Comparison of ENCODE assay signal across 18 cellular contexts in the genomic region with DNA sequence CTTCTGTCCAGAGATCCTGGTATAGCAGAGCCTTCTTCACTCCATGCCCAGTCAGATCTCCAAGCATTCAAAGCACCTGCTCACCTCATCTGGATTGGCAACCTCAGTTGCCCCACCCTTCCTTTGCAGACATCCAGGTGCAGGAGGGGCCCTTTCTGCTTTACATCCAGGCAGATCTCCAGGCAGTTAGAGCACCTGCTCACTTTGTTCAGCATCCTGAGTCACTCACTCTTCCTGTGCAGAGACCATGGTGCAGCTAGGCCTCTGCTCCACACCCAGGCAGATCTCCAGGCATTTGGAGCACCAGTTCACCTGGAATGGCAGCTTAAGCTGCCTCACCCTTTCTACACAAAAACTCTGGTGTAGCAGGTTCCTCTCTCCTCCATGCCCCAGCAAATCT.
DNase-seq lines count a peak whose midpoint lies in the region; ATAC-seq and TF ChIP-seq lines count a peak whose summit lies in the region.
"Had no signal": no experiment of that assay in that cellular context is flagged by ENCODE, and none has a peak within 500 bp of the region (broad histone marks: within the 10 kb centered on the region; RNA-seq: fewer than 3 reads in every experiment).

No MANE protein-coding gene starts in this region.

- no peak overlapping the region for H2AFZ ChIP-seq in SU-DHL-6 (ENCODE audit: low read depth, low read length, severe bottlenecking)

- peaks cover 3% of the 10 kb centered on the region; the same call in 1 of the 2 replicates for H3K9me3 ChIP-seq in SU-DHL-6 (ENCODE audit: insufficient read depth, low read length)
- H3K9me3 ChIP-seq in mucosa of descending colon = no peaks in the 10 kb centered on the region
- no peaks in the 10 kb centered on the region for H3K9me3 ChIP-seq in right atrium auricular region
- H3K9me3 ChIP-seq: suprapubic skin had no signal

- H3K4me1 ChIP-seq in mucosa of descending colon (ENCODE audit: low read depth) = no peaks in the 10 kb centered on the region
- no peaks in the 10 kb centered on the region for H3K4me1 ChIP-seq in right atrium auricular region
- H3K4me1 ChIP-seq: suprapubic skin had no signal

- no peak overlapping the region for H3K4me3 ChIP-seq in SU-DHL-6 (ENCODE audit: insufficient read depth, low read length, poor library complexity, severe bottlenecking)
- H3K4me3 ChIP-seq in mucosa of descending colon = no peak overlapping the region
- no peak overlapping the region for H3K4me3 ChIP-seq in right atrium auricular region
- H3K4me3 ChIP-seq: suprapubic skin had no signal

- H3K4me1 Mint-ChIP-seq in IgD-negative memory B cell = peaks cover 52 to 54% (median 53%) of the 10 kb centered on the region in 3 donors
- H3K4me1 Mint-ChIP-seq: activated naive CD8-positive, alpha-beta T cell treated with anti-CD3 and anti-CD28 coated beads for 36 hours; T-helper 17 cell had no signal

- no peaks in the 10 kb centered on the region for H3K9me2 ChIP-seq in SU-DHL-6 (replicated peaks; ENCODE audit: insufficient read depth, low read length)

- H3F3A ChIP-seq in SU-DHL-6 (ENCODE audit: insufficient read depth) = peaks cover 45% of the 10 kb centered on the region

- H3K27ac Mint-ChIP-seq in IgD-negative memory B cell = peak overlapping the region in 2 of 3 donors; percentile 8 to 74
- H3K27ac Mint-ChIP-seq: activated naive CD8-positive, alpha-beta T cell treated with anti-CD3 and anti-CD28 coated beads for 36 hours; T-helper 17 cell had no signal

- peaks cover 0 to 2% (median 0%) of the 10 kb centered on the region in 3 donors for H3K9me3 Mint-ChIP-seq in IgD-negative memory B cell

- H3K36me3 Mint-ChIP-seq in IgD-negative memory B cell = peaks cover 25% of the 10 kb centered on the region
- H3K36me3 Mint-ChIP-seq: activated naive CD8-positive, alpha-beta T cell treated with anti-CD3 and anti-CD28 coated beads for 36 hours had no signal

- H3K36me3 ChIP-seq in SU-DHL-6 (ENCODE audit: low read length) (peaks cover 62% of the 10 kb centered on the region), mucosa of descending colon (ENCODE audit: low read depth) (no peaks in the 10 kb centered on the region), right atrium auricular region (no peaks in the 10 kb centered on the region)
- H3K36me3 ChIP-seq: suprapubic skin had no signal

- H4K20me1 ChIP-seq in SU-DHL-6 (ENCODE audit: low read depth, low read length) = no peaks in the 10 kb centered on the region; the same call in 1 of the 2 replicates

- peak overlapping the region in 2 of 4 donors; percentile 47 to 68 for H3K4me3 Mint-ChIP-seq in IgD-negative memory B cell
- H3K4me3 Mint-ChIP-seq: activated naive CD8-positive, alpha-beta T cell treated with anti-CD3 and anti-CD28 coated beads for 36 hours; neural crest cell; T-helper 17 cell had no signal

- peak; percentile 88 for DNase-seq in DMS53 treated with DMSO at 0.1 percent for 48 hours (lab: John Stamatoyannopoulos, UW; ENCODE audit: unreplicated experiment)
- DNase-seq in mucosa of descending colon = no peak
- DNase-seq in right atrium auricular region (ENCODE audit: low spot score) = no peak
- no peak for DNase-seq in HUDEP-2 (lab: John Stamatoyannopoulos, UW; ENCODE audit: unreplicated experiment in 76 of 76)
- DNase-seq in HK-2 (ENCODE audit: unreplicated experiment) = no peak
- DNase-seq: activated CD4-positive, alpha-beta T cell treated with anti-CD3 and anti-CD28 coated beads, Interleukin-2, amount 50 U/mL, for 4 hours; activated CD8-positive, alpha-beta memory T cell treated with anti-CD3 and anti-CD28 coated beads, Interleukin-2, amount 50 U/mL, for 48 hours; activated naive CD8-positive, alpha-beta T cell treated with anti-CD3 and anti-CD28 coated beads for 36 hours; effector CD4-positive, alpha-beta T cell; erythroblast; foreskin melanocyte; hippocampal formation; NCI-H510A; T-helper 17 cell had no signal

- no peaks in the 10 kb centered on the region for H3K27me3 Mint-ChIP-seq in IgD-negative memory B cell
- H3K27me3 Mint-ChIP-seq: activated naive CD8-positive, alpha-beta T cell treated with anti-CD3 and anti-CD28 coated beads for 36 hours; T-helper 17 cell had no signal

- TF ChIP-seq CTCF in SU-DHL-6 (IDR thresholded peaks at IDR 0.05; ENCODE audit: insufficient read depth, low read length, poor library complexity, severe bottlenecking) (no peak), mucosa of descending colon (IDR thresholded peaks at IDR 0.05) (no peak), right atrium auricular region (IDR thresholded peaks at IDR 0.05) (no peak)

- peak overlapping the region; percentile 6 for H3K4me2 ChIP-seq in SU-DHL-6 (ENCODE audit: low read depth, low read length, poor library complexity, severe bottlenecking)

- peaks cover 94% of the 10 kb centered on the region for H3K79me2 ChIP-seq in SU-DHL-6 (ENCODE audit: insufficient read depth, low read length)

- peak overlapping the region; percentile 60 for H3K27ac ChIP-seq in SU-DHL-6 (ENCODE audit: low read depth, low read length)
- no peak overlapping the region for H3K27ac ChIP-seq in right atrium auricular region
- H3K27ac ChIP-seq: suprapubic skin had no signal

- H3K9ac ChIP-seq in SU-DHL-6 (ENCODE audit: low read length) = peak overlapping the region; percentile 3; the same call in 1 of the 2 replicates

- peak; percentile 31 for ATAC-seq in mucosa of descending colon
- ATAC-seq: T-helper 17 cell had no signal

- H3K27me3 ChIP-seq in SU-DHL-6 (ENCODE audit: low read length) (no peaks in the 10 kb centered on the region), right atrium auricular region (no peaks in the 10 kb centered on the region)
- H3K27me3 ChIP-seq: suprapubic skin had no signal

- intact Hi-C loops in mucosa of descending colon (cut with DNase I, micrococcal nuclease) = no loop called here
